In the genomic region with DNA sequence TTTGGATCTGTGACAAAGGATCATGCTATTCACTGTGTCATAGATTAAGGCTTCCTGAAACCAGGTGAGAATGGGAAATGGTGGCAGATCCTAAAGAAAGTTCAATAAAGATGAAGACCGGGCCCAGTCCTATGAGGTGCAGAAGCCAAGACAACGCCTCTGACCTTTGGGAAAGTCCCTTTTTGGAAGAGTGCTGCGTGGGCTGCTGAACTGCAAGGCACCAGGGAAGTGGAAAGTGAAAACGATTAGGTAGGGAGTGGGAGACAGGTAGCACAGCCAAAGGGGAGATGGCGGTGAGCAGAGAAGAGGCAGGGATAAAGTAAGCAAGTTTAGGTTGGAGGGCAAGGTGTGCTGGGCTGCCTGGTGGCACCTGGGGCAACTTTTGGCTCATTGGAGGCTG, we compare ENCODE assay signal across 14 cellular contexts. TPM values are rescaled to one million over a fixed set of nuclear protein-coding genes. Genes with fewer than 3 reads are reported as not detected.
DNase-seq lines count a peak whose midpoint lies in the region; ATAC-seq and TF ChIP-seq lines count a peak whose summit lies in the region.
"Had no signal": no experiment of that assay in that cellular context is flagged by ENCODE, and none has a peak within 500 bp of the region (broad histone marks: within the 10 kb centered on the region; RNA-seq: fewer than 3 reads in every experiment).

No MANE protein-coding gene starts in this region.

- H3K4me1 ChIP-seq in right atrium auricular region = peaks cover 0 to 99% of the 10 kb centered on the region in 2 donors
- peaks cover 14% of the 10 kb centered on the region for H3K4me1 ChIP-seq in mesenchymal stem cell (ENCODE audit: control insufficient read depth, insufficient read depth, low read depth, low read length)
- peaks cover 0 to 100% (median 82%) of the 10 kb centered on the region in 4 donors for H3K4me1 ChIP-seq in tibial nerve

- H2AFZ ChIP-seq in mesenchymal stem cell (ENCODE audit: low read depth, low read length) = no peak overlapping the region

- peak overlapping the region in 1 of 2 experiments; percentile 48 for H3K18ac ChIP-seq in mesenchymal stem cell (ENCODE audit: low read depth in 1 of 2, low read length in 2 of 2)

- no peak overlapping the region for H3K14ac ChIP-seq in mesenchymal stem cell (ENCODE audit: low read length in 2 of 2)

- peak overlapping the region; percentile 50 to 65 for H3K27ac ChIP-seq in right atrium auricular region
- H3K27ac ChIP-seq in mesenchymal stem cell (ENCODE audit: low read length, poor library complexity, severe bottlenecking) = peak overlapping the region; percentile 63
- H3K27ac ChIP-seq in tibial nerve = peak overlapping the region in 3 of 4 donors; percentile 2 to 88 (median 86)

- H3K4me3 Mint-ChIP-seq in T-helper 17 cell = peak overlapping the region; percentile 71

- no peaks in the 10 kb centered on the region for H3K36me3 ChIP-seq in right atrium auricular region
- H3K36me3 ChIP-seq in mesenchymal stem cell (ENCODE audit: control insufficient read depth in 1 of 2, insufficient read depth in 2 of 2, low read depth in 1 of 2, low read length in 2 of 2) = peaks cover 4 to 12% of the 10 kb centered on the region in 2 experiments
- no peaks in the 10 kb centered on the region for H3K36me3 ChIP-seq in tibial nerve

- ATAC-seq in T-helper 17 cell (peak; percentile 66), GM19397 (IDR thresholded peaks at IDR 0.05; ENCODE audit: unreplicated experiment) (no peak)
- ATAC-seq: SK-N-SH treated with all-trans-retinoic acid at 6 μM for 48 hours had no signal

- no peak overlapping the region for H3K9ac ChIP-seq in mesenchymal stem cell (ENCODE audit: low read length)

- H3K36me3 Mint-ChIP-seq in T-helper 17 cell (ENCODE audit: low read depth) = peaks cover 3% of the 10 kb centered on the region

- no peaks in the 10 kb centered on the region for H3K27me3 ChIP-seq in right atrium auricular region
- H3K27me3 ChIP-seq in mesenchymal stem cell (ENCODE audit: control insufficient read depth in 1 of 2, insufficient read depth in 1 of 2, low read length in 2 of 2) = no peaks in the 10 kb centered on the region
- H3K27me3 ChIP-seq in tibial nerve = no peaks in the 10 kb centered on the region

- no peak overlapping the region for H2BK120ac ChIP-seq in mesenchymal stem cell (ENCODE audit: low read depth, low read length)

- H3K79me1 ChIP-seq in mesenchymal stem cell (replicated peaks; ENCODE audit: low read length, poor library complexity, severe bottlenecking) = peaks cover 23% of the 10 kb centered on the region

- peak overlapping the region; percentile 27 for H4K8ac ChIP-seq in mesenchymal stem cell (ENCODE audit: low read length)

- no peak overlapping the region for H2BK5ac ChIP-seq in mesenchymal stem cell (ENCODE audit: low read depth, low read length, poor library complexity, severe bottlenecking)

- no peak overlapping the region for H2BK12ac ChIP-seq in mesenchymal stem cell (ENCODE audit: low read length in 2 of 2)

- peak overlapping the region; percentile 24 for H3K27ac Mint-ChIP-seq in T-helper 17 cell

- no peak overlapping the region for H3K4me3 ChIP-seq in right atrium auricular region
- H3K4me3 ChIP-seq in mesenchymal stem cell (ENCODE audit: insufficient read depth in 1 of 2, low read depth in 1 of 2, low read length in 2 of 2) = no peak overlapping the region
- H3K4me3 ChIP-seq in tibial nerve = no peak overlapping the region

- peak overlapping the region; percentile 33 for H2AK5ac ChIP-seq in mesenchymal stem cell (ENCODE audit: low read length, severe bottlenecking)

- peaks cover 75% of the 10 kb centered on the region for H3K4me1 Mint-ChIP-seq in T-helper 17 cell

- no peak overlapping the region for H3K4me2 ChIP-seq in mesenchymal stem cell (ENCODE audit: low read length, poor library complexity, severe bottlenecking)

- intact Hi-C loops in cardiac septum (cut with DNase I) = no loop called here

- 96% methylated on average over 5 of the region's 5 CpGs for WGBS in mesenchymal stem cell
- WGBS in tibial nerve, 2 donors = 83 to 87% methylated on average over 5 of the region's 5 CpGs

- TF ChIP-seq EP300 in tibial nerve (IDR thresholded peaks at IDR 0.05) = no peak

- TF ChIP-seq CTCF in right atrium auricular region (IDR thresholded peaks at IDR 0.05) = no peak
- no peak for TF ChIP-seq CTCF in tibial nerve (IDR thresholded peaks at IDR 0.05)

- no peak for TF ChIP-seq POLR2A in tibial nerve (IDR thresholded peaks at IDR 0.05)

- no peaks in the 10 kb centered on the region for H3K27me3 Mint-ChIP-seq in T-helper 17 cell

- H3K4ac ChIP-seq in mesenchymal stem cell (ENCODE audit: low read depth in 1 of 2, low read length in 2 of 2) = no peak overlapping the region

- no peak for DNase-seq in right atrium auricular region (ENCODE audit: low spot score)
- DNase-seq in cardiac septum (ENCODE audit: low spot score) = no peak
- DNase-seq in T-helper 17 cell = no peak
- DNase-seq in mesenchymal stem cell = no peak
- DNase-seq in tibial nerve (ENCODE audit: low spot score in 2 of 2) = no peak
- no peak for DNase-seq in T1000 (lab: John Stamatoyannopoulos, UW)
- DNase-seq in medulla oblongata (ENCODE audit: extremely low spot score) = no peak
- DNase-seq: cerebellar nuclear complex, DND-41, NCI-H2081, NCI-H524, OCI-M1 had no signal

- H4K91ac ChIP-seq in mesenchymal stem cell (ENCODE audit: low read length) = no peak overlapping the region

- H3K9me3 ChIP-seq in right atrium auricular region = no peaks in the 10 kb centered on the region
- H3K9me3 ChIP-seq in T-helper 17 cell (ENCODE audit: control insufficient read depth, low read length, poor library complexity, severe bottlenecking) = no peaks in the 10 kb centered on the region
- H3K9me3 ChIP-seq in mesenchymal stem cell (ENCODE audit: control insufficient read depth, low read length) = no peaks in the 10 kb centered on the region
- H3K9me3 ChIP-seq in tibial nerve = no peaks in the 10 kb centered on the region

- no peak overlapping the region for H2BK15ac ChIP-seq in mesenchymal stem cell (ENCODE audit: low read depth, poor library complexity, severe bottlenecking)

- no peak overlapping the region for H3K23ac ChIP-seq in mesenchymal stem cell (ENCODE audit: low read length in 2 of 2)

RNA-seq across cellular contexts. Expression of gene MBNL2, which starts 16.3 kb away (rescaled TPM):
- total RNA-seq in right atrium auricular region (10 to 100 TPM; 62.0 to 81.6 TPM), cardiac septum (67.6 TPM), T-helper 17 cell (10 to 100 TPM; 36.1 to 40.2 TPM), tibial nerve (100 to 1,000 TPM in 2 of 4 donors, 10 to 100 TPM in 2; 87.9 to 126 (median 95.5) TPM)
- 41.7 TPM for polyA plus RNA-seq in mesenchymal stem cell (2013, experiment 1 of 2)
- polyA plus RNA-seq in mesenchymal stem cell (2013, experiment 2 of 2) = 43.8 TPM
